In the genomic region with DNA sequence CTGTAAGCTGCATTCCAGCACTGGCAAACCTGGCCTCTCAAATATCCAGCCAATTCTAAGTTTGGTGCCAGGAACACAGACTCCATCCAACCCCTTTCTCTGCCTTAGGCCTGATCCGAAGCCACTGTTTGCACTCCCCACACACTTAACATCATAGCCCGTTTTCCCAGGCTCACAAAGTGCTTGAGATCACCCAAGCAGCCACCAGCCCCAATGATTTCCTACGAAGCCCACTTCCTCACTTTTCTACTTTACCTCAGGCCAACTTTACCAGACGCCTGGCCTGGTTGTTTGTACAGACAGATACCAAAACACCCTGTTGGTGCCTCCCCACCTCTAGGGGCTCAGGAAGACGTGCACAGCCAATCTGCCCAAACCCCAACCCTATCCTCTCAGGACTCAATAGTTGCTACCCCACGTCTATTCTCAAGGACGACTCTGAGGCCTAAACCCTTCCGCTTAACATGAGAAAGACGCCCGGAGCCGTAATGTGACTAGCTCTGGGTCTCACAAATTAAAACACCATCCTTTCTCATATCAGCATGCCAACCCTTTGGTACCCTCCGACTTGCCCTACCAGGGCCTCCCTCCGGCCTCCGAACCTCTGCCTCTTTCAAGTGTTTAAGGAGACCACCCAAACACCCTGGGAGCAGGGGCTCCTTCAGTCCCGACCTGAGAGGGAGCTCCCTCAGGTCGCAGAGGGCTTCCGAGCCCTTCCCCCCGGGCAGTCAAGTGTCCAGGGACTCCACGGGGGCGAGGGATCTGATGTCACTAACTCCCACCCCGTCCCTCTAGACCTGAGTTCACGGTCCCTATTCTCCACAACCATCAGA, we compare ENCODE assay signal across 8 cellular contexts. TPM values are rescaled to one million over a fixed set of nuclear protein-coding genes. Genes with fewer than 3 reads are reported as not detected.
A peak's percentile ranks its signal among the peaks of the same experiment; 100 is the strongest.
DNase-seq lines count a peak whose midpoint lies in the region; ATAC-seq and TF ChIP-seq lines count a peak whose summit lies in the region.

No MANE protein-coding gene starts in this region.

- H3K9ac ChIP-seq in ES-I3 (ENCODE audit: low read depth, low read length) (peak overlapping the region; percentile 80), SK-N-MC (ENCODE audit: insufficient read length) (peak overlapping the region; percentile 55)

- H3K27me3 Mint-ChIP-seq in activated T-helper 1 cell treated with anti-CD3 and anti-CD28 coated beads, Interleukin-12 subunit alpha, Interleukin-12 subunit beta, Interleukin-2, Interleukin-4 antibody, amounts not matched to agents 30 ng/mL and 10 ng/mL and 1 ng/mL, durations not matched to agents 14 hours and 24 hours and 36 hours (ENCODE audit: insufficient read depth): no peaks in the 10 kb centered on the region

- TF ChIP-seq CTCF in gastrocnemius medialis (IDR thresholded peaks at IDR 0.05 in 4 of 5, conservative IDR thresholded peaks at IDR 0.05 in 1 of 5): no peak

- peaks cover 17% of the 10 kb centered on the region for H3K36me3 Mint-ChIP-seq in activated T-helper 1 cell treated with anti-CD3 and anti-CD28 coated beads, Interleukin-12 subunit alpha, Interleukin-12 subunit beta, Interleukin-2, Interleukin-4 antibody, amounts not matched to agents 30 ng/mL and 10 ng/mL and 1 ng/mL, durations not matched to agents 14 hours and 24 hours and 36 hours (ENCODE audit: low read depth)

- H3K4me1 ChIP-seq in ES-I3 (ENCODE audit: insufficient read depth, low read length) (peaks cover 17% of the 10 kb centered on the region), gastrocnemius medialis (peaks cover 28 to 35% of the 10 kb centered on the region in 2 donors)

- H3K27ac Mint-ChIP-seq in activated T-helper 1 cell treated with anti-CD3 and anti-CD28 coated beads, Interleukin-12 subunit alpha, Interleukin-12 subunit beta, Interleukin-2, Interleukin-4 antibody, amounts not matched to agents 30 ng/mL and 10 ng/mL and 1 ng/mL, durations not matched to agents 14 hours and 24 hours and 36 hours: no peak overlapping the region

- peak overlapping the region; percentile 77 for H3K4me3 ChIP-seq in SK-N-MC
- H3K4me3 ChIP-seq in gastrocnemius medialis: peak overlapping the region; percentile 96 to 97 (median 96)

- H3K36me3 ChIP-seq in ES-I3 (ENCODE audit: insufficient read depth, low read length) (peaks cover 6% of the 10 kb centered on the region; the same call in 1 of the 2 replicates), SK-N-MC (ENCODE audit: insufficient read depth, low read length) (peaks cover 6% of the 10 kb centered on the region; the same call in 1 of the 2 replicates), gastrocnemius medialis (peaks cover 0 to 27% of the 10 kb centered on the region in 2 donors)

- no peaks in the 10 kb centered on the region for H3K9me3 Mint-ChIP-seq in activated T-helper 1 cell treated with anti-CD3 and anti-CD28 coated beads, Interleukin-12 subunit alpha, Interleukin-12 subunit beta, Interleukin-2, Interleukin-4 antibody, amounts not matched to agents 30 ng/mL and 10 ng/mL and 1 ng/mL, durations not matched to agents 14 hours and 24 hours and 36 hours

- in situ Hi-C loops in gastrocnemius medialis (cut with MboI; ENCODE audit: low sequenced_read_pairs in 4 of 4): no loop called here

- H3K9me3 ChIP-seq in ES-I3 (ENCODE audit: control insufficient read depth, insufficient read depth, low read length) (no peaks in the 10 kb centered on the region), SK-N-MC (ENCODE audit: low read depth, low read length) (no peaks in the 10 kb centered on the region), gastrocnemius medialis (no peaks in the 10 kb centered on the region)

- intact Hi-C loops in left ventricle myocardium superior (cut with micrococcal nuclease) (no loop called here), gastrocnemius medialis (cut with DNase I; ENCODE audit: low total_unique reads) (loop anchor here (2.0 to 10.0 kb wide), 2 partner anchors 581 to 673 kb away; a partner anchor contains a TSS)
- intact Hi-C loops in activated T-helper 1 cell treated with anti-CD3 and anti-CD28 coated beads, Interleukin-12 subunit alpha, Interleukin-12 subunit beta, Interleukin-2, Interleukin-4 antibody, amounts not matched to agents 30 ng/mL and 10 ng/mL and 1 ng/mL, durations not matched to agents 14 hours and 24 hours and 36 hours (cut with micrococcal nuclease): loop anchor here (1.0 to 10.0 kb wide), 13 partner anchors 9 to 1141 kb away; a partner anchor contains a TSS

- ATAC-seq in left ventricle myocardium superior: no peak
- ATAC-seq in gastrocnemius medialis: no peak

- TF ChIP-seq POLR2A in gastrocnemius medialis (IDR thresholded peaks at IDR 0.05): no peak

- H3K27me3 ChIP-seq in gastrocnemius medialis: no peaks in the 10 kb centered on the region

- no peak overlapping the region for H3K27ac ChIP-seq in SK-N-MC
- H3K27ac ChIP-seq in gastrocnemius medialis: peak overlapping the region; percentile 98 to 100 (median 100)

- H3K4me3 Mint-ChIP-seq in activated T-helper 1 cell treated with anti-CD3 and anti-CD28 coated beads, Interleukin-12 subunit alpha, Interleukin-12 subunit beta, Interleukin-2, Interleukin-4 antibody, amounts not matched to agents 30 ng/mL and 10 ng/mL and 1 ng/mL, durations not matched to agents 14 hours and 24 hours and 36 hours: no peak overlapping the region

- H3K4me1 Mint-ChIP-seq in activated T-helper 1 cell treated with anti-CD3 and anti-CD28 coated beads, Interleukin-12 subunit alpha, Interleukin-12 subunit beta, Interleukin-2, Interleukin-4 antibody, amounts not matched to agents 30 ng/mL and 10 ng/mL and 1 ng/mL, durations not matched to agents 14 hours and 24 hours and 36 hours (ENCODE audit: low read depth): peaks cover 53% of the 10 kb centered on the region

- DNase-seq in SK-N-MC (ENCODE audit: low read depth, low spot score) (no peak), left ventricle myocardium superior (peak; percentile 54), gastrocnemius medialis (peak in 1 of 2 donors; percentile 74), 8988T (no peak), inferior parietal cortex (ENCODE audit: extremely low spot score) (no peak), activated gamma-delta T cell (lab: John Stamatoyannopoulos, UW) (no peak)
- DNase-seq in activated T-helper 1 cell treated with anti-CD3 and anti-CD28 coated beads, Interleukin-12 subunit alpha, Interleukin-12 subunit beta, Interleukin-2, Interleukin-4 antibody, amounts not matched to agents 30 ng/mL and 10 ng/mL and 1 ng/mL, durations not matched to agents 14 hours and 24 hours and 36 hours (ENCODE audit: low spot score): no peak

RNA-seq across cellular contexts. Expression of a gene that starts 3.4 kb away (rescaled TPM):
- 126 TPM for total RNA-seq in left ventricle myocardium superior
- total RNA-seq in gastrocnemius medialis: 100 to 1,000 TPM; 105 to 263 (median 164) TPM
- 36.9 and 37.4 TPM in 2 replicates for total RNA-seq in activated T-helper 1 cell treated with anti-CD3 and anti-CD28 coated beads, Interleukin-12 subunit alpha, Interleukin-12 subunit beta, Interleukin-2, Interleukin-4 antibody, amounts not matched to agents 30 ng/mL and 10 ng/mL and 1 ng/mL, durations not matched to agents 14 hours and 24 hours and 36 hours

RNA-seq across cellular contexts. Expression of a gene that starts 7.2 kb away (rescaled TPM):
- total RNA-seq in left ventricle myocardium superior: 62.3 TPM
- 10 to 100 TPM; 10.9 to 37.0 (median 25.7) TPM for total RNA-seq in gastrocnemius medialis
- total RNA-seq in activated T-helper 1 cell treated with anti-CD3 and anti-CD28 coated beads, Interleukin-12 subunit alpha, Interleukin-12 subunit beta, Interleukin-2, Interleukin-4 antibody, amounts not matched to agents 30 ng/mL and 10 ng/mL and 1 ng/mL, durations not matched to agents 14 hours and 24 hours and 36 hours: 54.7 and 55.9 TPM in 2 replicates

RNA-seq across cellular contexts. Expression of a gene that starts 20.6 kb away (rescaled TPM):
- total RNA-seq in left ventricle myocardium superior (5.2 TPM), gastrocnemius medialis (1 to 10 TPM in 3 of 4 donors, under 1 TPM in 1; 0.75 to 5.7 (median 3.1) TPM)
- 19.3 and 20.8 TPM in 2 replicates for total RNA-seq in activated T-helper 1 cell treated with anti-CD3 and anti-CD28 coated beads, Interleukin-12 subunit alpha, Interleukin-12 subunit beta, Interleukin-2, Interleukin-4 antibody, amounts not matched to agents 30 ng/mL and 10 ng/mL and 1 ng/mL, durations not matched to agents 14 hours and 24 hours and 36 hours

RNA-seq across cellular contexts. Expression of a gene that starts 31.7 kb away (rescaled TPM):
- not detected for total RNA-seq in left ventricle myocardium superior
- not detected for total RNA-seq in gastrocnemius medialis
- total RNA-seq in activated T-helper 1 cell treated with anti-CD3 and anti-CD28 coated beads, Interleukin-12 subunit alpha, Interleukin-12 subunit beta, Interleukin-2, Interleukin-4 antibody, amounts not matched to agents 30 ng/mL and 10 ng/mL and 1 ng/mL, durations not matched to agents 14 hours and 24 hours and 36 hours: 0.88 and 1.8 TPM in 2 replicates

RNA-seq across cellular contexts. Expression of a gene that starts 34.4 kb away (rescaled TPM):
- 9.4 TPM for total RNA-seq in left ventricle myocardium superior
- 10 to 100 TPM; 16.2 to 34.5 (median 26.2) TPM for total RNA-seq in gastrocnemius medialis
- total RNA-seq in activated T-helper 1 cell treated with anti-CD3 and anti-CD28 coated beads, Interleukin-12 subunit alpha, Interleukin-12 subunit beta, Interleukin-2, Interleukin-4 antibody, amounts not matched to agents 30 ng/mL and 10 ng/mL and 1 ng/mL, durations not matched to agents 14 hours and 24 hours and 36 hours: 6.3 and 6.7 TPM in 2 replicates
